In genomic region chr6:43192911-43193310, GRCh38 we compare ENCODE assay signal across 24 cellular contexts. TPM values are rescaled to one million over a fixed set of nuclear protein-coding genes. Genes with fewer than 3 reads are reported as not detected.
"Had no signal": no experiment of that assay in that cellular context is flagged by ENCODE, and none has a peak within 500 bp of the region (broad histone marks: within the 10 kb centered on the region; RNA-seq: fewer than 3 reads in every experiment).

No MANE protein-coding gene starts in this region.

- H3K4me1 Mint-ChIP-seq: nephron had no signal

- H3K4me3 Mint-ChIP-seq: nephron; stimulated activated naive CD8-positive, alpha-beta T cell treated with anti-CD3 and anti-CD28 coated beads, Interleukin-15, Interleukin-2, amounts not matched to agents 100 ng/mL and 50 ng/mL, for 24 hours had no signal

- H3K4me1 ChIP-seq: foreskin keratinocyte, sigmoid colon, tibial artery, upper lobe of right lung, vagina had no signal

- H3K27ac ChIP-seq: coronary artery, dorsolateral prefrontal cortex, epithelial cell of prostate, esophagus squamous epithelium, foreskin keratinocyte, neutrophil, ovary, right atrium auricular region, sigmoid colon, skin epidermis, tibial artery, upper lobe of right lung, vagina had no signal

- H3K27me3 ChIP-seq: dorsolateral prefrontal cortex, esophagus squamous epithelium, foreskin keratinocyte, neutrophil, ovary, right atrium auricular region, sigmoid colon, tibial artery, upper lobe of right lung, vagina had no signal

- H3K36me3 ChIP-seq: ovary had no signal

- H3K4me3 ChIP-seq: coronary artery, dorsolateral prefrontal cortex, esophagus squamous epithelium, lung, ovary, right atrium auricular region, sigmoid colon, skin epidermis, tibial artery, upper lobe of right lung, vagina had no signal

- H3K27ac Mint-ChIP-seq: nephron; stimulated activated naive CD8-positive, alpha-beta T cell treated with anti-CD3 and anti-CD28 coated beads, Interleukin-15, Interleukin-2, amounts not matched to agents 100 ng/mL and 50 ng/mL, for 24 hours had no signal

- H3K27me3 Mint-ChIP-seq: naive B cell; stimulated activated naive CD8-positive, alpha-beta T cell treated with anti-CD3 and anti-CD28 coated beads, Interleukin-15, Interleukin-2, amounts not matched to agents 100 ng/mL and 50 ng/mL, for 24 hours had no signal

- ATAC-seq: foreskin keratinocyte, left colon, left ventricle myocardium superior, upper lobe of right lung had no signal

- H3K9me3 Mint-ChIP-seq: naive B cell; nephron; stimulated activated naive CD8-positive, alpha-beta T cell treated with anti-CD3 and anti-CD28 coated beads, Interleukin-15, Interleukin-2, amounts not matched to agents 100 ng/mL and 50 ng/mL, for 24 hours had no signal

- DNase-seq: effector memory CD4-positive, alpha-beta T cell; esophagus squamous epithelium; foreskin keratinocyte; head of caudate nucleus; hippocampal formation; left colon; left ventricle myocardium superior; mesenchymal stem cell; naive B cell; sigmoid colon; stimulated activated CD4-positive, alpha-beta T cell treated with anti-CD3 and anti-CD28 coated beads, Interleukin-12 subunit alpha, Interleukin-12 subunit beta, amount 100 ng/mL, for 4 hours; upper lobe of right lung had no signal

- H3K9me3 ChIP-seq: esophagus squamous epithelium, neutrophil, ovary, right atrium auricular region, sigmoid colon, tibial artery, upper lobe of right lung, vagina had no signal

RNA-seq across cellular contexts. Expression of gene TTBK1, which starts 50.4 kb away (rescaled TPM):
- total RNA-seq: vagina had no signal
